11 cellular contexts compared by ENCODE assay signal in the genomic region with DNA sequence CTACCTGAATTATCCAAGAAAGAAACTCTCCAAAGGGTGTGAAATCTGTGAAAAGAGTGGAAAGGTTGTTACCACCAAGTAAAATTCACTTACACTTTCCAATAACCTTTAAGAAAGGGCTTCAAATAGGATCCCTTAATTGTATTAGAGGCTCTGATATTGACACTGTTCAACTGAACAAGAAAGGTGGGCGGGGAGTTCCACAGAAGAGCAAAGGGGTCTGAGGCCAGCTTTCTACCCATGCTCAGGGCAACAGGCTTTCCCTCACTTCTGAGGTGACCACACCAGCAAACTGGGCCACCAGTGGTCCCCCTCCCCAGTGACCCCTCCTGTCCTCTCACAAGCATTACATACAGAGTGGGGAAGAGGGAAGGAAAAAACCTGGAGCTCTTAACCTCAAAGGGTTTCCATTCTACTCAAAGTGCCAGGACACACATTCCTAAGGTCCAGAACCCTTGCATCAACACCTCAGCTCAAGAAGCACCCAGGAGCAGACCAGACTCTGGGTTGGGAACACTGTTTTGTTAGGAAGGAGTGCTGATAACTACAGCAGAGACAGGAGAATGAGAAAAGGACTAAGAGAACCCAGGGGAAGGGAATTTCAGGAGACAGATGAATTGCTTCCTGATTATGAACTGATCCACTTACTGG.
DNase-seq lines count a peak whose midpoint lies in the region; ATAC-seq lines count a peak whose summit lies in the region.
"Had no signal": no experiment of that assay in that cellular context is flagged by ENCODE, and none has a peak within 500 bp of the region (broad histone marks: within the 10 kb centered on the region; RNA-seq: fewer than 3 reads in every experiment).

No MANE protein-coding gene starts in this region.

- peaks cover 31% of the 10 kb centered on the region for H3K4me1 ChIP-seq in ES-I3 (ENCODE audit: insufficient read depth, low read length)
- H3K4me1 ChIP-seq in SJCRH30 = peaks cover 41% of the 10 kb centered on the region
- peaks cover 11% of the 10 kb centered on the region for H3K4me1 ChIP-seq in right cardiac atrium (ENCODE audit: control insufficient read depth, insufficient read depth, low read length)
- H3K4me1 ChIP-seq in rectal smooth muscle tissue (ENCODE audit: control insufficient read depth, insufficient read depth, low read length) = peaks cover 21% of the 10 kb centered on the region

- H3K27ac ChIP-seq in SJCRH30 (peak overlapping the region; percentile 99), right cardiac atrium (ENCODE audit: low read length) (peak overlapping the region; percentile 36), rectal smooth muscle tissue (ENCODE audit: low read depth, low read length) (peak overlapping the region; percentile 42)

- H3K27me3 ChIP-seq in SJCRH30 (no peaks in the 10 kb centered on the region), right cardiac atrium (ENCODE audit: control insufficient read depth, insufficient read depth) (no peaks in the 10 kb centered on the region), rectal smooth muscle tissue (ENCODE audit: control insufficient read depth, insufficient read depth, low read length) (no peaks in the 10 kb centered on the region)

- DNase-seq in SJCRH30 = peak in 1 of 2 experiments; percentile 30
- DNase-seq in right cardiac atrium = no peak
- DNase-seq in COLO668 (lab: John Stamatoyannopoulos, UW; ENCODE audit: unreplicated experiment) = no peak
- DNase-seq in NCI-H146 (lab: John Stamatoyannopoulos, UW) = no peak
- no peak for DNase-seq in NCI-H774 (lab: John Stamatoyannopoulos, UW)
- no peak for DNase-seq in T-helper 17 cell
- DNase-seq: CD8-positive, alpha-beta memory T cell; foreskin melanocyte; NCI-H1694 treated with DMSO at 0.1 percent for 48 hours had no signal

- 57% methylated on average over 1 of the region's 1 CpG for WGBS in right cardiac atrium

- peaks cover 8% of the 10 kb centered on the region for H3K36me3 Mint-ChIP-seq in T-helper 17 cell (ENCODE audit: low read depth)
- H3K36me3 Mint-ChIP-seq: CD8-positive, alpha-beta memory T cell had no signal

- H3K27ac Mint-ChIP-seq in T-helper 17 cell = no peak overlapping the region

- ATAC-seq in right cardiac atrium = peak in 1 of 2 donors; percentile 13
- no peak for ATAC-seq in T-helper 17 cell

- H3K4me3 ChIP-seq in SJCRH30 (peak overlapping the region; percentile 29; the same call in 1 of the 2 replicates), right cardiac atrium (ENCODE audit: low read length) (no peak overlapping the region), rectal smooth muscle tissue (ENCODE audit: low read length) (no peak overlapping the region)

- 0 out of 2 replicates have a peak overlapping the region, but pooled peaks have one; percentile 12 for H3K9ac ChIP-seq in ES-I3 (ENCODE audit: low read depth, low read length)
- no peak overlapping the region for H3K9ac ChIP-seq in rectal smooth muscle tissue (ENCODE audit: low read length)

- H3K36me3 ChIP-seq in ES-I3 (ENCODE audit: insufficient read depth, low read length) (no peaks in the 10 kb centered on the region), SJCRH30 (no peaks in the 10 kb centered on the region), rectal smooth muscle tissue (ENCODE audit: control insufficient read depth, insufficient read depth, low read length) (no peaks in the 10 kb centered on the region)

- no peak overlapping the region for H3K4me3 Mint-ChIP-seq in T-helper 17 cell
- H3K4me3 Mint-ChIP-seq: CD8-positive, alpha-beta memory T cell had no signal

- peaks cover 8% of the 10 kb centered on the region for H3K4me1 Mint-ChIP-seq in T-helper 17 cell
- H3K4me1 Mint-ChIP-seq: CD8-positive, alpha-beta memory T cell had no signal

- peaks cover 60% of the 10 kb centered on the region for H3K27me3 Mint-ChIP-seq in T-helper 17 cell

- intact Hi-C loops in right cardiac atrium (cut with DNase I) = no loop called here

- no peaks in the 10 kb centered on the region for H3K9me3 ChIP-seq in ES-I3 (ENCODE audit: control insufficient read depth, insufficient read depth, low read length)
- H3K9me3 ChIP-seq in SJCRH30 (replicated peaks) = no peaks in the 10 kb centered on the region
- no peaks in the 10 kb centered on the region for H3K9me3 ChIP-seq in right cardiac atrium (ENCODE audit: control insufficient read depth, low read length)
- no peaks in the 10 kb centered on the region for H3K9me3 ChIP-seq in T-helper 17 cell (ENCODE audit: control insufficient read depth, low read length, poor library complexity, severe bottlenecking)

Comparison
In these comparisons a context has a peak if more than half of its experiments do, and no peak if none do; other contexts are left out.
1. H3K27ac ChIP-seq: peak in every context shown above with its lines; median percentile 99 in SJCRH30; 42 in rectal smooth muscle tissue; 36 in right cardiac atrium.